ENCODE assay signal across 8 cellular contexts in the genomic region with DNA sequence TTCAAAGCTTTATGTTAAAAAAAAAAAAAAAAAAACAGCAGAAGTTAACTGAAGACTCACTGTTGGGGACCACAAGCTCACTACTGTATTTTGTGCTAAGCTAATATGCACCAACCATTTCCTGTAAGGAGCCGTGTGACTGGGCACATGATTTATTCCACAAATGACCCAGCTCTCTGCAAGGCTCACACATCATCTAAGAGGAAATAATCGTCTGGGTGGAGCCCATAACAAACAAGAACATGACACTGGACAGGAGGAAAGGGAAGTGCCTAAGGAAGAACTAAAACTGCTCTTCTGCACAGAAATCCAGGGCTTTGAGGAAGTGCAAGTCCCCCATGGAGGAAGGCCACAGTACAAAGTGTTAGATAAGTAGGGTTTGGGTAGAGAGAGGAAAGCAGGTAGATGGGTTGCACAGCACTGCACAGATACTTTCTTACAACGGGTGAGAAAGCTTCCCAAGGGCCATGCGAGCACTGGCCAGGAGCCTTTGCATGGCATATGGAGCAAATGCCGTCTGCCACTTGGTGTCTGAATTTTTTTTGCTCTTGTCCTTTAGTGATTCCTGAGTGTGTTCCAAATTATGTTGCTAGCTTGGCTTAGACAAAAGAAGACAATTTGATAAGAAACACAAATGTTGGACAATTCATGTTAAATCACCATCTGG. TPM values are rescaled to one million over a fixed set of nuclear protein-coding genes. Genes with fewer than 3 reads are reported as not detected.
DNase-seq lines count a peak whose midpoint lies in the region; ATAC-seq and TF ChIP-seq lines count a peak whose summit lies in the region.

No MANE protein-coding gene starts in this region.

- H3K27me3 ChIP-seq in ascending aorta: no peaks in the 10 kb centered on the region
- H3K27me3 ChIP-seq in stomach: no peaks in the 10 kb centered on the region

- no peaks in the 10 kb centered on the region for H3K36me3 ChIP-seq in ascending aorta
- peaks cover 0 to 10% (median 5%) of the 10 kb centered on the region in 4 donors for H3K36me3 ChIP-seq in stomach

- H3K4me3 ChIP-seq in ascending aorta: no peak overlapping the region
- H3K4me3 ChIP-seq in stomach: peak overlapping the region in 1 of 4 donors; percentile 31

- peak overlapping the region; percentile 90 to 94 for H3K27ac ChIP-seq in ascending aorta
- H3K27ac ChIP-seq in stomach: peak overlapping the region; percentile 53 to 94 (median 85)

- ATAC-seq in HG02642 (IDR thresholded peaks at IDR 0.05; ENCODE audit: poor library complexity, unreplicated experiment): peak; percentile 55

- TF ChIP-seq CTCF in ascending aorta (IDR thresholded peaks at IDR 0.05) (no peak), stomach (IDR thresholded peaks at IDR 0.05) (no peak)

- H3K9me3 ChIP-seq in ascending aorta (no peaks in the 10 kb centered on the region), stomach (no peaks in the 10 kb centered on the region)

- intact Hi-C loops in ascending aorta (cut with DNase I) (no loop called here), stomach (cut with DNase I; ENCODE audit: low total_unique reads) (no loop called here)

- no peak for TF ChIP-seq POLR2A in stomach (IDR thresholded peaks at IDR 0.05)

- WGBS in stomach, 5 donors: 22 to 28% (median 26%) methylated on average over 5 of the region's 5 CpGs

- peak; percentile 18 for DNase-seq in NCI-H2196 (lab: John Stamatoyannopoulos, UW; ENCODE audit: unreplicated experiment)
- no peak for DNase-seq in NCI-H2196 treated with DMSO at 0.1 percent for 48 hours (lab: John Stamatoyannopoulos, UW; ENCODE audit: unreplicated experiment)
- peak; percentile 34 to 55 for DNase-seq in NCI-H526 (lab: John Stamatoyannopoulos, UW)
- no peak for DNase-seq in ascending aorta (ENCODE audit: low spot score in 2 of 2)
- DNase-seq in iris pigment epithelial cell (ENCODE audit: low read depth): peak; percentile 40
- peak; percentile 40 for DNase-seq in stomach
- DNase-seq in effector CD8-positive, alpha-beta T cell (lab: John Stamatoyannopoulos, UW): no peak

- TF ChIP-seq EP300 in stomach (IDR thresholded peaks at IDR 0.05): no peak

- H3K4me1 ChIP-seq in ascending aorta: peaks cover 30 to 80% of the 10 kb centered on the region in 2 donors
- peaks cover 75 to 100% (median 94%) of the 10 kb centered on the region in 4 donors for H3K4me1 ChIP-seq in stomach

RNA-seq across cellular contexts. Expression of a gene that starts 24.5 kb away (rescaled TPM):
- total RNA-seq in ascending aorta (99.3 TPM), stomach (100 to 1,000 TPM in 4 of 5 donors, 10 to 100 TPM in 1; 37.1 to 223 (median 101) TPM)
- 100 to 1,000 TPM in 2 of 3 donors, 10 to 100 TPM in 1; 84.6 to 144 (median 123) TPM for polyA plus RNA-seq in stomach

RNA-seq across cellular contexts. Expression of a gene that starts 27.5 kb away (rescaled TPM):
- total RNA-seq in ascending aorta (32.9 TPM), stomach (100 to 1,000 TPM in 1 of 5 donors, 10 to 100 TPM in 4; 22.6 to 178 (median 54.3) TPM)
- polyA plus RNA-seq in stomach: 100 to 1,000 TPM; 116 to 187 (median 144) TPM

Comparison
In these comparisons a context has a peak if more than half of its experiments do, and no peak if none do; other contexts are left out.
1. DNase-seq: peak in NCI-H2196 (single experiment), NCI-H526 (2 of 2), iris pigment epithelial cell (single experiment) and stomach (single experiment); none in NCI-H2196 treated with DMSO at 0.1 percent for 48 hours (single experiment), ascending aorta (0 of 2) and effector CD8-positive, alpha-beta T cell (single experiment).